In the genomic region with DNA sequence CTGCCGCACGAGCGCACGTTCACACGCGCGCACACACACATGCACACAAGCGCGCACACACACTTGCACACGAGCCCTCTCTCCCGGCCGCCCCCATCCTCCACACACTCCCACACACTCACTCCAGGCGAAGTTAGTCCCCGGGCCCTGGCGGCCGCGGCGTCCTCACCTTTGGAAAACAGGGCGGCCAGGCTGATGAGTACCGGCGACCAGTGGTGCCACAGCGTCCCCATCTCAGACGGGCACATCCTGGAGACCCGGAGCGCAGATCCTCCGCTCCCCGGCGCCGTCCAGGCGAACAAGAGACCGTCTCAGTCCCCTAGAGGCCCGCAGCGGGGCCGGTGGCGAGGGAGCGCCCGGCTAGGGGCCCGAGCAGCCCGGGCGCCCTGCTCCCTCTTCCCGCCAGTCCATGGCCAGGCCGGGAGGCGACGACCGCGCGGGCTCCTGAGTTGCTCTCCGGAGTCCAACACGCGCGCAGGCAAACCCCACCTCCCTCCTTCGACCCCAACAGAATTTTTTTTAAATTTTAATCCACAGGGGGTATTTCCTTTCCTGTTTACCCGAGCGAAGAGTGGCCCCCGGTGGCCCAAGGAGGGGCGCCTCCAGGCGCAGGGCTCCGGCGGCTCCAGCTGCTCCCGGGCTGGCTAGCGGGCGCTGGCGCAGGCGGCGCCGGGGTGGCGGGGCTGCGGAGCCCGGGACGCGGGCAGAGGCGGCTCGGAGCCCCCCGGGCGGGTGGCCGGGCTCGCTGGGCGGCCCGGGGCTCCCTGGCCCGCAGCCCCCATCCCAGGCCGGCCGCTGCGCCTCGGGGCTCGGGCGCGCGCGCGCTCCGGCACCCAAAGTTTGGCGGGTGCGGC, we compare ENCODE assay signal across 1 cellular context.
TF ChIP-seq lines count a peak whose summit lies in the region.

No MANE protein-coding gene starts in this region.

TF ChIP-seq in WTC11, 78 proteins besides CTCF, POLR2A, EP300 and RAD21 (continued from another document):
- no peak for TF ChIP-seq NR1H2 (CRISPR knock-in tag; IDR thresholded peaks at IDR 0.05)
- TF ChIP-seq NFATC4 (CRISPR knock-in tag; IDR thresholded peaks at IDR 0.05), result no peak
- TF ChIP-seq, protein P1, sequence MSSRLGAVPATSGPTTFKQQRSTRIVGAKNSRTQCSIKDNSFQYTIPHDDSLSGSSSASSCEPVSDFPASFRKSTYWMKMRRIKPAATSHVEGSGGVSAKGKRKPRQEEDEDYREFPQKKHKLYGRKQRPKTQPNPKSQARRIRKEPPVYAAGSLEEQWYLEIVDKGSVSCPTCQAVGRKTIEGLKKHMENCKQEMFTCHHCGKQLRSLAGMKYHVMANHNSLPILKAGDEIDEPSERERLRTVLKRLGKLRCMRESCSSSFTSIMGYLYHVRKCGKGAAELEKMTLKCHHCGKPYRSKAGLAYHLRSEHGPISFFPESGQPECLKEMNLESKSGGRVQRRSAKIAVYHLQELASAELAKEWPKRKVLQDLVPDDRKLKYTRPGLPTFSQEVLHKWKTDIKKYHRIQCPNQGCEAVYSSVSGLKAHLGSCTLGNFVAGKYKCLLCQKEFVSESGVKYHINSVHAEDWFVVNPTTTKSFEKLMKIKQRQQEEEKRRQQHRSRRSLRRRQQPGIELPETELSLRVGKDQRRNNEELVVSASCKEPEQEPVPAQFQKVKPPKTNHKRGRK (CRISPR knock-in tag; IDR thresholded peaks at IDR 0.05; ENCODE audit: borderline replicate concordance), result no peak
- TF ChIP-seq ZNF396 (CRISPR knock-in tag; IDR thresholded peaks at IDR 0.05; ENCODE audit: borderline replicate concordance), result no peak
- TF ChIP-seq MYBL2 (CRISPR knock-in tag; IDR thresholded peaks at IDR 0.05), result no peak
- TF ChIP-seq, protein P2, sequence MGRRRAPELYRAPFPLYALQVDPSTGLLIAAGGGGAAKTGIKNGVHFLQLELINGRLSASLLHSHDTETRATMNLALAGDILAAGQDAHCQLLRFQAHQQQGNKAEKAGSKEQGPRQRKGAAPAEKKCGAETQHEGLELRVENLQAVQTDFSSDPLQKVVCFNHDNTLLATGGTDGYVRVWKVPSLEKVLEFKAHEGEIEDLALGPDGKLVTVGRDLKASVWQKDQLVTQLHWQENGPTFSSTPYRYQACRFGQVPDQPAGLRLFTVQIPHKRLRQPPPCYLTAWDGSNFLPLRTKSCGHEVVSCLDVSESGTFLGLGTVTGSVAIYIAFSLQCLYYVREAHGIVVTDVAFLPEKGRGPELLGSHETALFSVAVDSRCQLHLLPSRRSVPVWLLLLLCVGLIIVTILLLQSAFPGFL (CRISPR knock-in tag; IDR thresholded peaks at IDR 0.05; ENCODE audit: borderline replicate concordance), result no peak
- no peak for TF ChIP-seq CREB1 (CRISPR knock-in tag; IDR thresholded peaks at IDR 0.05)
- TF ChIP-seq, protein P3, sequence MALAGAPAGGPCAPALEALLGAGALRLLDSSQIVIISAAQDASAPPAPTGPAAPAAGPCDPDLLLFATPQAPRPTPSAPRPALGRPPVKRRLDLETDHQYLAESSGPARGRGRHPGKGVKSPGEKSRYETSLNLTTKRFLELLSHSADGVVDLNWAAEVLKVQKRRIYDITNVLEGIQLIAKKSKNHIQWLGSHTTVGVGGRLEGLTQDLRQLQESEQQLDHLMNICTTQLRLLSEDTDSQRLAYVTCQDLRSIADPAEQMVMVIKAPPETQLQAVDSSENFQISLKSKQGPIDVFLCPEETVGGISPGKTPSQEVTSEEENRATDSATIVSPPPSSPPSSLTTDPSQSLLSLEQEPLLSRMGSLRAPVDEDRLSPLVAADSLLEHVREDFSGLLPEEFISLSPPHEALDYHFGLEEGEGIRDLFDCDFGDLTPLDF (CRISPR knock-in tag; IDR thresholded peaks at IDR 0.05), result no peak
- TF ChIP-seq FOXK1 (CRISPR knock-in tag; IDR thresholded peaks at IDR 0.05), result no peak
TF ChIP-seq in WTC11: peak in this region for 0.
